In genomic region chr15:64693134-64693533, GRCh38 we compare ENCODE assay signal across 8 cellular contexts.
DNase-seq lines count a peak whose midpoint lies in the region; ATAC-seq, FAIRE-seq and TF ChIP-seq lines count a peak whose summit lies in the region.

No MANE protein-coding gene starts in this region.

- H3K27me3 ChIP-seq in adipocyte (replicated peaks; ENCODE audit: control insufficient read depth, insufficient read depth, low read length) (no peaks in the 10 kb centered on the region), smooth muscle cell (ENCODE audit: low read depth) (no peaks in the 10 kb centered on the region)

- intact Hi-C loops in left ventricle myocardium superior (cut with micrococcal nuclease): no loop called here

- TF ChIP-seq POLR2A in H54 (IDR thresholded peaks at IDR 0.05; ENCODE audit: low read depth, low read length): no peak

- peak overlapping the region; percentile 5 for H3K4me2 ChIP-seq in smooth muscle cell

- peak overlapping the region; percentile 35 for H3K9ac ChIP-seq in adipocyte (ENCODE audit: low read length)
- H3K9ac ChIP-seq in smooth muscle cell (ENCODE audit: low read depth): no peak overlapping the region

- DNase-seq in H54 (ENCODE audit: insufficient read length, low spot score) (peak; percentile 20), adipocyte (ENCODE audit: low read depth) (peak; percentile 90), left ventricle myocardium superior (peak; percentile 44), smooth muscle cell (lab: John Stamatoyannopoulos, UW; ENCODE audit: unreplicated experiment) (no peak), putamen (ENCODE audit: low spot score) (no peak)
- DNase-seq in activated CD4-positive, CD25-positive, alpha-beta regulatory T cell (lab: John Stamatoyannopoulos, UW): no peak
- DNase-seq in effector CD8-positive, alpha-beta T cell (lab: John Stamatoyannopoulos, UW): no peak

- peaks cover 10% of the 10 kb centered on the region for H3F3A ChIP-seq in smooth muscle cell (ENCODE audit: low read depth)

- peaks cover 29% of the 10 kb centered on the region for H3K4me1 ChIP-seq in adipocyte (ENCODE audit: control insufficient read depth, insufficient read depth, low read length)
- H3K4me1 ChIP-seq in smooth muscle cell (ENCODE audit: low read depth): peaks cover 17% of the 10 kb centered on the region

- H4K20me1 ChIP-seq in smooth muscle cell (ENCODE audit: low read depth): peaks cover 88% of the 10 kb centered on the region

- H3K9me3 ChIP-seq in adipocyte (ENCODE audit: control insufficient read depth, low read length): no peaks in the 10 kb centered on the region
- no peaks in the 10 kb centered on the region for H3K9me3 ChIP-seq in smooth muscle cell (replicated peaks; ENCODE audit: low read depth)

- FAIRE-seq in H54 (lab: Jason Lieb, UNC): no peak

- H3K36me3 ChIP-seq in adipocyte (ENCODE audit: control insufficient read depth, insufficient read depth, low read length, severe bottlenecking) (peaks cover 34% of the 10 kb centered on the region), smooth muscle cell (ENCODE audit: low read depth) (peaks cover 4% of the 10 kb centered on the region)

- 39% methylated on average over 5 of the region's 5 CpGs for WGBS in smooth muscle cell (ENCODE audit: low lambda C conversion rate)

- H3K27ac ChIP-seq in smooth muscle cell (ENCODE audit: low read depth): peak overlapping the region; percentile 55

- peaks cover 66% of the 10 kb centered on the region for H3K79me2 ChIP-seq in smooth muscle cell (ENCODE audit: low read depth)

- ATAC-seq in left ventricle myocardium superior (peak; percentile 57), GM21423 (IDR thresholded peaks at IDR 0.05; ENCODE audit: unreplicated experiment) (no peak)

- TF ChIP-seq CTCF in smooth muscle cell (IDR thresholded peaks at IDR 0.05; ENCODE audit: borderline replicate concordance, insufficient read depth, poor library complexity, severe bottlenecking): no peak

- H2AFZ ChIP-seq in smooth muscle cell (ENCODE audit: low read depth): no peak overlapping the region

- H3K4me3 ChIP-seq in adipocyte (ENCODE audit: low read length) (no peak overlapping the region), smooth muscle cell (no peak overlapping the region)

Comparison
In these comparisons a context has a peak if more than half of its experiments do, and no peak if none do; other contexts are left out.
1. DNase-seq: peak in H54 (single experiment), adipocyte (single experiment) and left ventricle myocardium superior (single experiment); none in smooth muscle cell (single experiment), activated CD4-positive, CD25-positive, alpha-beta regulatory T cell (0 of 4), putamen (single experiment) and effector CD8-positive, alpha-beta T cell (single experiment).